9 cellular contexts compared by ENCODE assay signal in the genomic region with DNA sequence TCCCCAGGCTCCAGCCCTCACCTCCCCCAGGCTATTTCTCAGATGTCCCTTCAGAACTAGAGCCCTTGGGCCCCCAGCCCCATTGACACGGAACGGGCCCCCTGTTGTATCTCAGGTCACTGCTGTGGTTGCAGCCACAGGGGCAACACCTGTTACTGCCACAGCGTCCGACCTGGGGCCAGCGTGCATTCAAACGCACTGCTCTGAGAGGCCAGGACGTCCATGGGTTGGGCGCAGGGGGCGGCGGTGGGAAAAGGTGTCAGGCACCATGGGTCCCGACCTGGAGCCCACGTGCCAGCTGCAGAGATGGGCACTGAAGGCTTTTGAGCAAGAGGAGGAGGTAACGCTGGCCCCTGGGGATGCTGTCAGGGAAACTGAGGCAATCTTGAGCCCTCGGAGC.
"Had no signal": no experiment of that assay in that cellular context is flagged by ENCODE, and none has a peak within 500 bp of the region (broad histone marks: within the 10 kb centered on the region; RNA-seq: fewer than 3 reads in every experiment).

No MANE protein-coding gene starts in this region.

- H3K9ac ChIP-seq: GM23248 had no signal

- H3K9me3 ChIP-seq: HAP-1 had no signal

- H3K4me3 ChIP-seq: GM23248, HAP-1 had no signal

- H3K4me1 ChIP-seq: HAP-1 had no signal

- H3K27ac ChIP-seq: GM23248, HL-60 had no signal

- DNase-seq: GOT3, H7, HFFc6, IMR-90, KBM-7 had no signal

- H2AFZ ChIP-seq: GM23248 had no signal

- ATAC-seq: HCT116 had no signal
